Comparison of ENCODE assay signal across 20 cellular contexts in genomic region chrX:10062980-10063379, GRCh38.
"Had no signal": no experiment of that assay in that cellular context is flagged by ENCODE, and none has a peak within 500 bp of the region (broad histone marks: within the 10 kb centered on the region; RNA-seq: fewer than 3 reads in every experiment).

No MANE protein-coding gene starts in this region.

- H3K4me3 ChIP-seq: gastroesophageal sphincter, lower lobe of right lung, right lobe of liver had no signal

- H3K9me3 ChIP-seq: gastroesophageal sphincter, lower lobe of right lung, right lobe of liver had no signal

- H3K27ac ChIP-seq: brain microvascular endothelial cell, gastroesophageal sphincter, lower lobe of right lung, right lobe of liver, WERI-Rb-1 had no signal

- H3K27me3 ChIP-seq: brain microvascular endothelial cell, gastroesophageal sphincter, right lobe of liver had no signal

- H3K36me3 ChIP-seq: brain microvascular endothelial cell, right lobe of liver, WERI-Rb-1 had no signal

- DNase-seq: activated CD4-positive, alpha-beta T cell treated with anti-CD3 and anti-CD28 coated beads for 48 hours; activated CD4-positive, alpha-beta T cell treated with anti-CD3 and anti-CD28 coated beads, Interleukin-2, amount 50 U/mL, for 48 hours; activated CD8-positive, alpha-beta memory T cell treated with anti-CD3 and anti-CD28 coated beads for 24 hours; activated effector memory CD4-positive, alpha-beta T cell treated with anti-CD3 and anti-CD28 coated beads, Interleukin-2, amount 50 U/mL, for 16 hours; activated naive CD4-positive, alpha-beta T cell treated with anti-CD3 and anti-CD28 coated beads, Interleukin-2, amount 50 U/mL, for 16 hours; amniotic stem cell; brain microvascular endothelial cell; central memory CD4-positive, alpha-beta T cell; endodermal cell; hippocampal formation; kidney; left colon; lower lobe of right lung; posterior cingulate gyrus; right lobe of liver; stimulated activated CD4-positive, alpha-beta T cell treated with anti-CD3 and anti-CD28 coated beads, Interleukin-12 subunit alpha, Interleukin-12 subunit beta, amount 100 ng/mL, for 4 hours; stimulated activated CD4-positive, alpha-beta T cell treated with anti-CD3 and anti-CD28 coated beads, Interleukin-4, amount 100 ng/mL, for 1 hour; stimulated activated naive CD8-positive, alpha-beta T cell treated with anti-CD3 and anti-CD28 coated beads, Interleukin-15, Interleukin-2, amounts not matched to agents 100 U/mL and 50 U/mL, for 24 hours; WERI-Rb-1 had no signal

- H3K4me1 ChIP-seq: lower lobe of right lung, right lobe of liver had no signal
